Comparison of ENCODE assay signal across 8 cellular contexts in genomic region chr13:111184685-111185401, GRCh38.
DNase-seq lines count a peak whose midpoint lies in the region; ATAC-seq and TF ChIP-seq lines count a peak whose summit lies in the region.

No MANE protein-coding gene starts in this region.

- H3K4me3 Mint-ChIP-seq in T-helper 17 cell (peak overlapping the region; percentile 87), CD14-positive monocyte (no peak overlapping the region), progenitor cell of endocrine pancreas (ENCODE audit: low read depth) (no peak overlapping the region)

- no TSS peak for BruUV-seq in A673 (replicated peaks; lab: Mats Ljungman, UMichigan)

- POLR2A ChIA-PET in A673 (lab: Charles Lee; ENCODE audit: low non-redundant PET), result no interaction called here

- DNase-seq in A673 (ENCODE audit: low spot score), result peak; percentile 33
- peak in 1 of 3 donors; percentile 18 for DNase-seq in T-helper 17 cell
- DNase-seq in Right ventricle myocardium superior, result no peak
- no peak for DNase-seq in suprapubic skin (ENCODE audit: low spot score in 2 of 2)
- DNase-seq in CD14-positive monocyte (ENCODE audit: low spot score), result no peak
- DNase-seq in progenitor cell of endocrine pancreas (ENCODE audit: low spot score, unreplicated experiment), result no peak

- no peak overlapping the region for H3K27ac ChIP-seq in A673 (ENCODE audit: low read depth, low read length, poor library complexity, severe bottlenecking)
- peak overlapping the region; percentile 35 for H3K27ac ChIP-seq in suprapubic skin

- TF ChIP-seq EP300 in suprapubic skin (IDR thresholded peaks at IDR 0.05), result no peak

- H3K27me3 Mint-ChIP-seq in T-helper 17 cell (no peaks in the 10 kb centered on the region), CD14-positive monocyte (ENCODE audit: low read depth in 3 of 3) (peaks cover 0 to 2% (median 0%) of the 10 kb centered on the region in 3 donors), progenitor cell of endocrine pancreas (no peaks in the 10 kb centered on the region)

- no peak for TF ChIP-seq CTCF in A673 (conservative IDR thresholded peaks at IDR 0.05; ENCODE audit: low read depth, low read length)
- no peak for TF ChIP-seq CTCF in suprapubic skin (IDR thresholded peaks at IDR 0.05)
- TF ChIP-seq CTCF in CD14-positive monocyte (IDR thresholded peaks at IDR 0.05), result no peak
- no peak for TF ChIP-seq CTCF in progenitor cell of endocrine pancreas (IDR thresholded peaks at IDR 0.05; ENCODE audit: unreplicated experiment)

- no peak overlapping the region for H3K4me3 ChIP-seq in A673 (ENCODE audit: low read depth, low read length, poor library complexity, severe bottlenecking)
- no peak overlapping the region for H3K4me3 ChIP-seq in suprapubic skin

- TF ChIP-seq POLR2A in suprapubic skin (IDR thresholded peaks at IDR 0.05), result no peak

- H3K4me1 Mint-ChIP-seq in T-helper 17 cell, result peaks cover 72% of the 10 kb centered on the region
- H3K4me1 Mint-ChIP-seq in CD14-positive monocyte, result peaks cover 43% of the 10 kb centered on the region
- peaks cover 1% of the 10 kb centered on the region for H3K4me1 Mint-ChIP-seq in progenitor cell of endocrine pancreas (ENCODE audit: low read depth)

- H3K27me3 ChIP-seq in A673 (replicated peaks; ENCODE audit: insufficient read depth, low read depth, low read length, poor library complexity), result no peaks in the 10 kb centered on the region
- no peaks in the 10 kb centered on the region for H3K27me3 ChIP-seq in suprapubic skin

- ATAC-seq in GM18870 (IDR thresholded peaks at IDR 0.05; ENCODE audit: unreplicated experiment) (peak; percentile 89), HG03045 (IDR thresholded peaks at IDR 0.05; ENCODE audit: unreplicated experiment) (peak; percentile 84), T-helper 17 cell (peak; percentile 65), Right ventricle myocardium superior (ENCODE audit: poor library complexity) (peak; percentile 72)

- intact Hi-C loops in A673 (cut with micrococcal nuclease; ENCODE audit: unreplicated experiment) (no loop called here), Right ventricle myocardium superior (cut with DNase I) (no loop called here), CD14-positive monocyte (cut with micrococcal nuclease) (no loop called here)

- peak overlapping the region; percentile 98 for H3K27ac Mint-ChIP-seq in T-helper 17 cell
- peak overlapping the region in 2 of 7 donors; percentile 30 to 54 for H3K27ac Mint-ChIP-seq in CD14-positive monocyte
- no peak overlapping the region for H3K27ac Mint-ChIP-seq in progenitor cell of endocrine pancreas

- no peaks in the 10 kb centered on the region for H3K36me3 Mint-ChIP-seq in T-helper 17 cell (ENCODE audit: low read depth)
- H3K36me3 Mint-ChIP-seq in CD14-positive monocyte, result peaks cover 30 to 36% of the 10 kb centered on the region in 2 donors
- H3K36me3 Mint-ChIP-seq in progenitor cell of endocrine pancreas (ENCODE audit: insufficient read depth), result peaks cover 9% of the 10 kb centered on the region

- no peaks in the 10 kb centered on the region for H3K9me3 ChIP-seq in A673 (ENCODE audit: low read depth, low read length, poor library complexity, severe bottlenecking)
- H3K9me3 ChIP-seq in T-helper 17 cell (ENCODE audit: control insufficient read depth, low read length, poor library complexity, severe bottlenecking), result no peaks in the 10 kb centered on the region
- H3K9me3 ChIP-seq in suprapubic skin, result no peaks in the 10 kb centered on the region

- H3K9me3 Mint-ChIP-seq in CD14-positive monocyte, result peaks cover 0 to 4% (median 0%) of the 10 kb centered on the region in 7 donors
- peaks cover 5% of the 10 kb centered on the region for H3K9me3 Mint-ChIP-seq in progenitor cell of endocrine pancreas (ENCODE audit: low read depth)

- H3K4me1 ChIP-seq in A673 (ENCODE audit: insufficient read depth, low read length, poor library complexity, severe bottlenecking), result peaks cover 40% of the 10 kb centered on the region
- peaks cover 54% of the 10 kb centered on the region for H3K4me1 ChIP-seq in suprapubic skin

- WGBS in suprapubic skin, result 64% methylated on average over 15 of the region's 15 CpGs

- CTCF ChIA-PET in A673 (lab: Charles Lee), result no interaction called here

- H3K36me3 ChIP-seq in A673 (ENCODE audit: insufficient read depth, low read length, poor library complexity, severe bottlenecking) (no peaks in the 10 kb centered on the region), suprapubic skin (no peaks in the 10 kb centered on the region)
